In the genomic region with DNA sequence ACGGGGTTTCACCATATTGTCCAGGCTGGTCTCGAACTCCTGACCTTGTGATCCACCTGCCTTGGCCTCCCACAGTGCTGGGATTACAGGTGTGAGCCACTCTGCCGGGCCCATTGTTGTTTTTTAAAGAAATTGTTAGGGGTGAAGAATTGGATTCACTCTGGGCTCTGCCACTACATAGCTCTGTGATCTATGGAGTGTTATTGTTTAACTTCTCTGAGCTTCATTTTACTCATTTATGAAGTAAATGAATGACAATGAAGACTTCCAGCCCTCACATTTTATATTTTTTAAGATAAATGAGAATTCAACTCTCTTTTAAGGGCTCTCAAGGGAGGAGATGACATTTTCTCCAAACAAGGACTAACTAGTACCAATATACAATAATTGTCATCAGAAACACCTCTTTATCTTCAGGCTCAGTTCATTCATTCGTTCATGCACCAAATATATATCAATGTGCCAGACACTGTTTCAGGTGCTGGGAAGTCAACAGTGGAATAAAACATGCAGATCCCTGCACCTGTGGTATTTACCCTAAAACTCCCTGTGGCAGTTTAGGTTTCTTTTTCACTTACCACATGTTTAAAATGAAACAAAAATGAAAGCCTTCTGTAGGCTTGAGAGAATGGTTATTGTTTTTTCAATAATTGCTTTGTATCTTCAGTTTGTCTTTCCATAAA, we compare ENCODE assay signal across 10 cellular contexts. TPM values are rescaled to one million over a fixed set of nuclear protein-coding genes. Genes with fewer than 3 reads are reported as not detected.
DNase-seq lines count a peak whose midpoint lies in the region; ATAC-seq and TF ChIP-seq lines count a peak whose summit lies in the region.
"Had no signal": no experiment of that assay in that cellular context is flagged by ENCODE, and none has a peak within 500 bp of the region (broad histone marks: within the 10 kb centered on the region; RNA-seq: fewer than 3 reads in every experiment).

No MANE protein-coding gene starts in this region.

- H3F3A ChIP-seq in PC-3 (ENCODE audit: low read length, unreplicated experiment): no peaks in the 10 kb centered on the region

- intact Hi-C loops in PC-3 (cut with micrococcal nuclease): loop anchor here (1.0 to 10.0 kb wide), 5 partner anchors 25 to 148 kb away; no protein-coding TSS in a partner anchor

- H3K9ac ChIP-seq in PC-3 (ENCODE audit: low read length): peak overlapping the region; percentile 58

- H3K36me3 ChIP-seq in PC-3 (ENCODE audit: low read depth, low read length): no peaks in the 10 kb centered on the region
- H3K36me3 ChIP-seq: esophagus muscularis mucosa, transverse colon had no signal

- CTCF ChIA-PET in PC-3 (lab: Charles Lee): interaction anchor here (0.6 to 2.8 kb wide), 10 partner anchors 12 to 148 kb away, joined by 3 to 67 read pairs (median 4); partner anchors contain the start of gene GRAMD1B

- ATAC-seq in GM18858 (IDR thresholded peaks at IDR 0.05; ENCODE audit: unreplicated experiment): peak; percentile 58
- ATAC-seq in GM19351 (IDR thresholded peaks at IDR 0.05; ENCODE audit: unreplicated experiment): peak; percentile 59
- ATAC-seq in HG02798 (IDR thresholded peaks at IDR 0.05; ENCODE audit: poor library complexity, unreplicated experiment): peak; percentile 65
- no peak for ATAC-seq in PC-3
- no peak for ATAC-seq in activated CD4-positive, CD25-positive, alpha-beta regulatory T cell treated with anti-CD3 and anti-CD28 coated beads, Interleukin-2, amount 50 U/mL, for 24 hours

- POLR2A ChIA-PET in PC-3 (lab: Charles Lee; ENCODE audit: unreplicated experiment): interaction anchor here (0.6 to 0.8 kb wide), 2 partner anchors 16 to 116 kb away, joined by 7 to 11 read pairs; no protein-coding TSS in a partner anchor

- peaks cover 19% of the 10 kb centered on the region for H3K4me1 ChIP-seq in PC-3 (ENCODE audit: insufficient read depth, low read length)

- H3K9me2 ChIP-seq in PC-3 (replicated peaks; ENCODE audit: low read length): no peaks in the 10 kb centered on the region

- H3K4me2 ChIP-seq in PC-3 (ENCODE audit: low read length): peak overlapping the region; percentile 64

- no peak for TF ChIP-seq CTCF in PC-3 (conservative IDR thresholded peaks at IDR 0.05; ENCODE audit: low read depth, low read length)

- peak overlapping the region; percentile 58 for H2AFZ ChIP-seq in PC-3 (ENCODE audit: low read length)

- no peaks in the 10 kb centered on the region for H3K27me3 ChIP-seq in PC-3 (ENCODE audit: low read length)

- peak overlapping the region; percentile 22; the same call in 1 of the 2 replicates for H3K4me3 ChIP-seq in PC-3 (ENCODE audit: low read length)
- H3K4me3 ChIP-seq: esophagus muscularis mucosa, transverse colon had no signal

- peak overlapping the region; percentile 23 for H3K27ac ChIP-seq in PC-3 (ENCODE audit: low read length)
- H3K27ac ChIP-seq: esophagus muscularis mucosa, transverse colon had no signal

- H3K79me2 ChIP-seq in PC-3 (ENCODE audit: low read length): no peaks in the 10 kb centered on the region

- DNase-seq in PC-3: no peak
- no peak for DNase-seq in amygdala (lab: John Stamatoyannopoulos, UW)
- no peak for DNase-seq in middle frontal gyrus (ENCODE audit: extremely low spot score, low spot score)
- DNase-seq in AG08395 (ENCODE audit: low spot score): no peak

- no peaks in the 10 kb centered on the region for H4K20me1 ChIP-seq in PC-3 (ENCODE audit: low read length)

- no TSS peak for BruUV-seq in PC-3 (replicated peaks; lab: Mats Ljungman, UMichigan)

- no peaks in the 10 kb centered on the region for H3K9me3 ChIP-seq in PC-3 (ENCODE audit: low read length)
- H3K9me3 ChIP-seq: esophagus muscularis mucosa, transverse colon had no signal

RNA-seq across cellular contexts. Expression of gene GRAMD1B, which starts 23.5 kb away (rescaled TPM):
- 82.1 and 110 TPM in 2 replicates for total RNA-seq in PC-3 (2014; rRNA removed)

Comparison
In these comparisons a context has a peak if more than half of its experiments do, and no peak if none do; other contexts are left out.
1. ATAC-seq: peak in GM18858 (single experiment), GM19351 (single experiment) and HG02798 (single experiment); none in PC-3 (single experiment) and activated CD4-positive, CD25-positive, alpha-beta regulatory T cell treated with anti-CD3 and anti-CD28 coated beads, Interleukin-2, amount 50 U/mL, for 24 hours (0 of 2).